ENCODE assay signal across 14 cellular contexts in genomic region chr7:24827027-24827426, GRCh38.
DNase-seq lines count a peak whose midpoint lies in the region; ATAC-seq and TF ChIP-seq lines count a peak whose summit lies in the region.
"Had no signal": no experiment of that assay in that cellular context is flagged by ENCODE, and none has a peak within 500 bp of the region (broad histone marks: within the 10 kb centered on the region; RNA-seq: fewer than 3 reads in every experiment).

No MANE protein-coding gene starts in this region.

- peak; percentile 70 for ATAC-seq in activated CD8-positive, alpha-beta memory T cell treated with anti-CD3 and anti-CD28 coated beads, Interleukin-2, amount 10 ng/mL, durations not matched to agents 7 days and 5 days
- ATAC-seq in stimulated activated naive CD8-positive, alpha-beta T cell treated with anti-CD3 and anti-CD28 coated beads, Interleukin-15, Interleukin-2, amounts not matched to agents 100 U/mL and 50 U/mL, for 24 hours: peak; percentile 57
- no peak for ATAC-seq in GM21825 (IDR thresholded peaks at IDR 0.05; ENCODE audit: unreplicated experiment)
- ATAC-seq: gastroesophageal sphincter had no signal

- peak overlapping the region; percentile 89 for H3K27ac Mint-ChIP-seq in activated CD8-positive, alpha-beta memory T cell treated with anti-CD3 and anti-CD28 coated beads, Interleukin-2, amount 10 ng/mL, durations not matched to agents 7 days and 5 days
- H3K27ac Mint-ChIP-seq in T-helper 1 cell treated with Interleukin-12 subunit alpha and Interleukin-12 subunit beta and Interleukin-4 antibody, amounts not matched to agents 30 μg/mL and 1 μg/mL, for 36 hours: peak overlapping the region; percentile 77

- H3K4me1 Mint-ChIP-seq in activated CD8-positive, alpha-beta memory T cell treated with anti-CD3 and anti-CD28 coated beads, Interleukin-2, amount 10 ng/mL, durations not matched to agents 7 days and 5 days: peaks cover 84% of the 10 kb centered on the region
- H3K4me1 Mint-ChIP-seq in T-helper 1 cell treated with Interleukin-12 subunit alpha and Interleukin-12 subunit beta and Interleukin-4 antibody, amounts not matched to agents 30 μg/mL and 1 μg/mL, for 36 hours (ENCODE audit: low read depth): peaks cover 71% of the 10 kb centered on the region

- no peaks in the 10 kb centered on the region for H3K27me3 Mint-ChIP-seq in activated CD8-positive, alpha-beta memory T cell treated with anti-CD3 and anti-CD28 coated beads, Interleukin-2, amount 10 ng/mL, durations not matched to agents 7 days and 5 days
- H3K27me3 Mint-ChIP-seq in T-helper 1 cell treated with Interleukin-12 subunit alpha and Interleukin-12 subunit beta and Interleukin-4 antibody, amounts not matched to agents 30 μg/mL and 1 μg/mL, for 36 hours (ENCODE audit: low read depth): no peaks in the 10 kb centered on the region

- H3K36me3 Mint-ChIP-seq in activated CD8-positive, alpha-beta memory T cell treated with anti-CD3 and anti-CD28 coated beads, Interleukin-2, amount 10 ng/mL, durations not matched to agents 7 days and 5 days: peaks cover 79% of the 10 kb centered on the region
- peaks cover 67% of the 10 kb centered on the region for H3K36me3 Mint-ChIP-seq in T-helper 1 cell treated with Interleukin-12 subunit alpha and Interleukin-12 subunit beta and Interleukin-4 antibody, amounts not matched to agents 30 μg/mL and 1 μg/mL, for 36 hours (ENCODE audit: low read depth)

- DNase-seq in activated CD8-positive, alpha-beta memory T cell treated with anti-CD3 and anti-CD28 coated beads, Interleukin-2, amount 10 ng/mL, durations not matched to agents 7 days and 5 days: peak; percentile 56
- no peak for DNase-seq in activated CD8-positive, alpha-beta memory T cell treated with anti-CD3 and anti-CD28 coated beads, Interleukin-2, amount 50 U/mL, for 48 hours
- DNase-seq in epithelial cell of esophagus (ENCODE audit: low read depth) (peak; percentile 35), posterior vena cava (ENCODE audit: low spot score) (no peak), hippocampal formation (lab: John Stamatoyannopoulos, UW) (no peak)
- no peak for DNase-seq in stimulated activated naive CD8-positive, alpha-beta T cell treated with anti-CD3 and anti-CD28 coated beads, Interleukin-15, Interleukin-2, amounts not matched to agents 100 U/mL and 50 U/mL, for 24 hours
- DNase-seq: H7, left colon, NCI-H1092, NCI-H524, Right ventricle myocardium superior had no signal

- peak overlapping the region; percentile 55 for H3K4me3 Mint-ChIP-seq in activated CD8-positive, alpha-beta memory T cell treated with anti-CD3 and anti-CD28 coated beads, Interleukin-2, amount 10 ng/mL, durations not matched to agents 7 days and 5 days
- peak overlapping the region; percentile 64 for H3K4me3 Mint-ChIP-seq in T-helper 1 cell treated with Interleukin-12 subunit alpha and Interleukin-12 subunit beta and Interleukin-4 antibody, amounts not matched to agents 30 μg/mL and 1 μg/mL, for 36 hours

- CTCF ChIA-PET in activated CD8-positive, alpha-beta memory T cell treated with anti-CD3 and anti-CD28 coated beads, Interleukin-2, amount 10 ng/mL, durations not matched to agents 7 days and 5 days (lab: Charles Lee): interaction anchor here (0.8 to 2.6 kb wide), 8 partner anchors 10 to 272 kb away, joined by 3 to 10 read pairs (median 8); partner anchors contain the start of gene OSBPL3

- intact Hi-C loops in posterior vena cava (cut with DNase I): loop anchor here in 1 of 2 donors (5.0 kb wide), 1 partner anchor 150 kb away; no protein-coding TSS in a partner anchor

- TF ChIP-seq CTCF in epithelial cell of esophagus (IDR thresholded peaks at IDR 0.05; ENCODE audit: insufficient read depth, low read depth, low read length, missing control alignments): no peak

- H3K9me3 Mint-ChIP-seq in activated CD8-positive, alpha-beta memory T cell treated with anti-CD3 and anti-CD28 coated beads, Interleukin-2, amount 10 ng/mL, durations not matched to agents 7 days and 5 days (ENCODE audit: low read depth): no peaks in the 10 kb centered on the region
- H3K9me3 Mint-ChIP-seq in T-helper 1 cell treated with Interleukin-12 subunit alpha and Interleukin-12 subunit beta and Interleukin-4 antibody, amounts not matched to agents 30 μg/mL and 1 μg/mL, for 36 hours: no peaks in the 10 kb centered on the region

- no peak overlapping the region for H3K4me3 ChIP-seq in epithelial cell of esophagus (ENCODE audit: low read length)
- H3K4me3 ChIP-seq: gastroesophageal sphincter had no signal

Comparison
In these comparisons a context has a peak if more than half of its experiments do, and no peak if none do; other contexts are left out.
1. DNase-seq: peak in activated CD8-positive, alpha-beta memory T cell treated with anti-CD3 and anti-CD28 coated beads, Interleukin-2, amount 10 ng/mL, durations not matched to agents 7 days and 5 days (single experiment) and epithelial cell of esophagus (single experiment); none in activated CD8-positive, alpha-beta memory T cell treated with anti-CD3 and anti-CD28 coated beads, Interleukin-2, amount 50 U/mL, for 48 hours (single experiment), stimulated activated naive CD8-positive, alpha-beta T cell treated with anti-CD3 and anti-CD28 coated beads, Interleukin-15, Interleukin-2, amounts not matched to agents 100 U/mL and 50 U/mL, for 24 hours (single experiment), posterior vena cava (single experiment) and hippocampal formation (0 of 2).